1 cellular context compared by ENCODE assay signal in the genomic region with DNA sequence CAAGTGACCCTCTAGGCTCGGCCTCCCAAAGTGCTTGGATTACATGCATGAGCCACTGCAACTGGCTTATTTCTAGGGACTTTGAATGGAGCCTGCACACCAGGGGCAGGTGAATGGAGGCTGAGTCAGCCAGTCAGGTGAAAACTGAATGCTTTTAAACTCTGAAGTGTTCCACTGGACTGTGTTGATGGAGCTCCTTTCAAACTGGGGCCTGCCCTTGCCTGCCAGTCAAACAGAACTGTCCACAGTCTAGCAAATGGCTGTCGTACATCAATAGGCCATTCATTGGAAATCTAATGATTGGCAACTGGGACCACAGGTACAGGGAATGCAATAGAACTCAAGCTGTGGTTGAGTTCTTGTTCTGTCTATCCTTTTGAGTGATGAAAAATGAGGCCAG.
A peak's percentile ranks its signal among the peaks of the same experiment; 100 is the strongest.
TF ChIP-seq lines count a peak whose summit lies in the region.

No MANE protein-coding gene starts in this region.

TF ChIP-seq in K562, 482 proteins besides CTCF, POLR2A, EP300 and RAD21:
- 0 out of 2 replicates have a peak, but pooled peaks have one; percentile 27 for TF ChIP-seq ZNF77 (CRISPR knock-in tag; IDR thresholded peaks at IDR 0.05)
- TF ChIP-seq PTTG1 (tag; IDR thresholded peaks at IDR 0.05; ENCODE audit: low read depth): peak; percentile 10; the same call in 1 of the 2 replicates
- TF ChIP-seq, protein P1, sequence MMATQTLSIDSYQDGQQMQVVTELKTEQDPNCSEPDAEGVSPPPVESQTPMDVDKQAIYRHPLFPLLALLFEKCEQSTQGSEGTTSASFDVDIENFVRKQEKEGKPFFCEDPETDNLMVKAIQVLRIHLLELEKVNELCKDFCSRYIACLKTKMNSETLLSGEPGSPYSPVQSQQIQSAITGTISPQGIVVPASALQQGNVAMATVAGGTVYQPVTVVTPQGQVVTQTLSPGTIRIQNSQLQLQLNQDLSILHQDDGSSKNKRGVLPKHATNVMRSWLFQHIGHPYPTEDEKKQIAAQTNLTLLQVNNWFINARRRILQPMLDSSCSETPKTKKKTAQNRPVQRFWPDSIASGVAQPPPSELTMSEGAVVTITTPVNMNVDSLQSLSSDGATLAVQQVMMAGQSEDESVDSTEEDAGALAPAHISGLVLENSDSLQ (IDR thresholded peaks at IDR 0.05): peak; percentile 78
- TF ChIP-seq, protein P2, sequence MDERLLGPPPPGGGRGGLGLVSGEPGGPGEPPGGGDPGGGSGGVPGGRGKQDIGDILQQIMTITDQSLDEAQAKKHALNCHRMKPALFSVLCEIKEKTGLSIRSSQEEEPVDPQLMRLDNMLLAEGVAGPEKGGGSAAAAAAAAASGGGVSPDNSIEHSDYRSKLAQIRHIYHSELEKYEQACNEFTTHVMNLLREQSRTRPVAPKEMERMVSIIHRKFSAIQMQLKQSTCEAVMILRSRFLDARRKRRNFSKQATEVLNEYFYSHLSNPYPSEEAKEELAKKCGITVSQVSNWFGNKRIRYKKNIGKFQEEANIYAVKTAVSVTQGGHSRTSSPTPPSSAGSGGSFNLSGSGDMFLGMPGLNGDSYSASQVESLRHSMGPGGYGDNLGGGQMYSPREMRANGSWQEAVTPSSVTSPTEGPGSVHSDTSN (CRISPR knock-in tag; IDR thresholded peaks at IDR 0.05; ENCODE audit: low read depth): no peak
- TF ChIP-seq, protein P2 (tag; conservative IDR thresholded peaks at IDR 0.05; ENCODE audit: low read depth): 0 out of 2 replicates have a peak, but pooled peaks have one; percentile 12
- no peak for TF ChIP-seq MYNN (IDR thresholded peaks at IDR 0.05)
- no peak for TF ChIP-seq MYNN (CRISPR knock-in tag; IDR thresholded peaks at IDR 0.05)
